1 cellular context compared by ENCODE assay signal in the genomic region with DNA sequence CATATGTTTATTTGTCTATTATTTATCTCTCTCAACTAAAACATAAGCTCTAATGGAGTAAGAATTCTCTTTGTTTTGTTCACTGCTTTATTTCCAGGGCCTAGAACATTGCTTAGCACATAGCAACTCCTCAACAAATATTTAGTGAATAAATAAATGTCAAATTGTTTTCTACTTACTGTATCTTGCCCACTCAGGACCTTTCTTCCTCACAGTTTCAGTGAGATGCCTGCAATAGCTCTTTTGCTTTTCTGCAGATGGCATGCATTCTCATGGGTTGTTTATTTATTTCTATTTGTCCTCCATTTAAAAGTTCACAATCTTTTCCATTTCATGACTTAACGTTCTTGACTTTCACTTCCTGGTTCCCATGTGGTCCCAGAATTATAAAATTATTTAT.
TF ChIP-seq lines count a peak whose summit lies in the region.

No MANE protein-coding gene starts in this region.

TF ChIP-seq in IMR-90, 13 proteins besides CTCF, POLR2A, EP300 and RAD21:
- TF ChIP-seq NFE2L2 (IDR thresholded peaks at IDR 0.05; ENCODE audit: low read depth, low read length), result no peak
- TF ChIP-seq, protein P1, sequence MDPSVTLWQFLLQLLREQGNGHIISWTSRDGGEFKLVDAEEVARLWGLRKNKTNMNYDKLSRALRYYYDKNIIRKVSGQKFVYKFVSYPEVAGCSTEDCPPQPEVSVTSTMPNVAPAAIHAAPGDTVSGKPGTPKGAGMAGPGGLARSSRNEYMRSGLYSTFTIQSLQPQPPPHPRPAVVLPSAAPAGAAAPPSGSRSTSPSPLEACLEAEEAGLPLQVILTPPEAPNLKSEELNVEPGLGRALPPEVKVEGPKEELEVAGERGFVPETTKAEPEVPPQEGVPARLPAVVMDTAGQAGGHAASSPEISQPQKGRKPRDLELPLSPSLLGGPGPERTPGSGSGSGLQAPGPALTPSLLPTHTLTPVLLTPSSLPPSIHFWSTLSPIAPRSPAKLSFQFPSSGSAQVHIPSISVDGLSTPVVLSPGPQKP (IDR thresholded peaks at IDR 0.05; ENCODE audit: borderline replicate concordance, low read depth, low read length), result no peak
- no peak for TF ChIP-seq RFX5 (IDR thresholded peaks at IDR 0.05; ENCODE audit: low read depth, low read length)
- TF ChIP-seq MXI1 (IDR thresholded peaks at IDR 0.05; ENCODE audit: borderline replicate concordance, low read depth, low read length), result no peak
- no peak for TF ChIP-seq MAZ (IDR thresholded peaks at IDR 0.05; ENCODE audit: borderline replicate concordance, low read depth, low read length)
TF ChIP-seq in IMR-90: peak in this region for 0.
